In genomic region chr6:159726918-159727716, GRCh38 we compare ENCODE assay signal across 8 cellular contexts. TPM values are rescaled to one million over a fixed set of nuclear protein-coding genes. Genes with fewer than 3 reads are reported as not detected.
DNase-seq lines count a peak whose midpoint lies in the region; ATAC-seq, FAIRE-seq and TF ChIP-seq lines count a peak whose summit lies in the region.

WTAP (plus strand) TSS chr6:159727506; CDS start chr6:159736266, 8,760 bp downstream.

- H3K4me1 ChIP-seq in astrocyte (ENCODE audit: insufficient read depth, low read length) (peaks cover 13% of the 10 kb centered on the region), hepatocyte (ENCODE audit: insufficient read depth) (peaks cover 12% of the 10 kb centered on the region), aorta (ENCODE audit: control insufficient read depth in 1 of 2, insufficient read depth in 2 of 2, low read length in 2 of 2) (peaks cover 0 to 2% of the 10 kb centered on the region in 2 donors)

- H3K79me2 ChIP-seq in astrocyte (ENCODE audit: insufficient read depth, low read length) (peaks cover 96% of the 10 kb centered on the region), hepatocyte (peaks cover 88% of the 10 kb centered on the region)

- peak within 1 kb of the TSS; percentile 98 for H3K4me2 ChIP-seq in astrocyte (ENCODE audit: low read length)
- peak within 1 kb of the TSS; percentile 92 for H3K4me2 ChIP-seq in hepatocyte

- DNase-seq in NCI-H2029 (lab: John Stamatoyannopoulos, UW) (peak; percentile 94), T-helper 22 cell (ENCODE audit: low read depth) (peak; percentile 96), astrocyte (ENCODE audit: low read depth) (peak; percentile 95), hepatocyte (ENCODE audit: low spot score) (peak; percentile 98), renal cortical epithelial cell (ENCODE audit: low read depth) (peak; percentile 84), aorta (peak; percentile 97 to 98)

- H3K9ac ChIP-seq in astrocyte (ENCODE audit: low read length) = peak within 1 kb of the TSS; percentile 98

- H2AFZ ChIP-seq in astrocyte (ENCODE audit: low read depth, low read length) = peak within 1 kb of the TSS; percentile 95
- peak within 1 kb of the TSS; percentile 84 for H2AFZ ChIP-seq in hepatocyte

- peaks cover 2% of the 10 kb centered on the region for H3K9me3 Mint-ChIP-seq in astrocyte (ENCODE audit: unreplicated experiment)

- peaks cover 11% of the 10 kb centered on the region for H3K4me1 Mint-ChIP-seq in astrocyte (ENCODE audit: low read depth, unreplicated experiment)

- H3K27me3 Mint-ChIP-seq in astrocyte (ENCODE audit: low read depth, unreplicated experiment) = no peaks in the 10 kb centered on the region

- no peaks in the 10 kb centered on the region for H3K27me3 ChIP-seq in astrocyte (ENCODE audit: insufficient read depth, low read length)
- H3K27me3 ChIP-seq in hepatocyte = no peaks in the 10 kb centered on the region
- no peaks in the 10 kb centered on the region for H3K27me3 ChIP-seq in aorta (ENCODE audit: control insufficient read depth in 1 of 2, insufficient read depth in 2 of 2, low read length in 1 of 2)

- H3K27ac Mint-ChIP-seq in astrocyte (ENCODE audit: unreplicated experiment) = peak within 1 kb of the TSS; percentile 96

- TF ChIP-seq CTCF in astrocyte (IDR thresholded peaks at IDR 0.05; ENCODE audit: insufficient read depth, low read depth, low read length) = no peak
- no peak for TF ChIP-seq CTCF in hepatocyte (IDR thresholded peaks at IDR 0.05; ENCODE audit: poor library complexity)

- peak; percentile 43 for FAIRE-seq in astrocyte (lab: Jason Lieb, UNC)

- ATAC-seq in GM18508 (IDR thresholded peaks at IDR 0.05; ENCODE audit: insufficient read depth, unreplicated experiment) (peak; percentile 58), HG02981 (IDR thresholded peaks at IDR 0.05; ENCODE audit: unreplicated experiment) (peak; percentile 76), aorta (ENCODE audit: low FRiP score) (peak; percentile 96)

- intact Hi-C loops in aorta (cut with DNase I) = loop anchor here (1.0 to 5.0 kb wide), 4 partner anchors 34 to 62 kb away; partner anchors contain the start of genes SOD2 (in 2 of the 2), ACAT2 (in 1 of the 2) and TCP1 (in 1 of the 2)

- H3K27ac ChIP-seq in astrocyte (ENCODE audit: low read depth, low read length) (peak within 1 kb of the TSS; percentile 99), hepatocyte (peak within 1 kb of the TSS; percentile 100), aorta (ENCODE audit: low read depth in 1 of 2, low read length in 2 of 2) (peak within 1 kb of the TSS; percentile 93 to 97)

- H3K9me2 ChIP-seq in hepatocyte (replicated peaks; ENCODE audit: insufficient read depth) = no peaks in the 10 kb centered on the region

- H3K9me3 ChIP-seq in astrocyte (ENCODE audit: insufficient read depth, low read depth, low read length) = no peaks in the 10 kb centered on the region
- H3K9me3 ChIP-seq in hepatocyte (ENCODE audit: low read depth) = no peaks in the 10 kb centered on the region
- H3K9me3 ChIP-seq in aorta (ENCODE audit: control insufficient read depth, low read length) = no peaks in the 10 kb centered on the region

- no peaks in the 10 kb centered on the region for H3K36me3 ChIP-seq in astrocyte (ENCODE audit: insufficient read depth, low read length)
- no peaks in the 10 kb centered on the region for H3K36me3 ChIP-seq in hepatocyte (replicated peaks; ENCODE audit: insufficient read depth, low read depth)
- H3K36me3 ChIP-seq in aorta (ENCODE audit: control insufficient read depth in 1 of 2, insufficient read depth in 2 of 2, low read length in 1 of 2) = no peaks in the 10 kb centered on the region

- H4K20me1 ChIP-seq in astrocyte (ENCODE audit: insufficient read depth, low read length) (peaks cover 57% of the 10 kb centered on the region), hepatocyte (ENCODE audit: insufficient read depth, poor library complexity, severe bottlenecking) (peaks cover 41% of the 10 kb centered on the region)

- WGBS in hepatocyte (ENCODE audit: low lambda C conversion rate, missing lambda C conversion rate) = 1% methylated on average over 54 of the region's 93 CpGs
- 0% methylated on average over 68 to 93 of the region's 93 CpGs for WGBS in aorta, 2 donors

- H3K36me3 Mint-ChIP-seq in astrocyte (ENCODE audit: low read depth, unreplicated experiment) = peaks cover 2% of the 10 kb centered on the region

- peak within 1 kb of the TSS; percentile 95 for H3K4me3 Mint-ChIP-seq in astrocyte (ENCODE audit: unreplicated experiment)

- H3K4me3 ChIP-seq in astrocyte (ENCODE audit: insufficient read depth, low read depth, low read length) (peak within 1 kb of the TSS; percentile 86), hepatocyte (peak within 1 kb of the TSS; percentile 97), aorta (ENCODE audit: low read length in 2 of 2) (peak within 1 kb of the TSS; percentile 80 to 81)

RNA-seq across cellular contexts. Expression of gene WTAP, which starts in this region (rescaled TPM):
- total RNA-seq in astrocyte = 84.7 and 93.8 TPM in 2 replicates
- 94.8 and 101 TPM in 2 replicates for total RNA-seq in hepatocyte
- polyA plus RNA-seq in hepatocyte = 84.6 and 88.1 TPM in 2 replicates
- total RNA-seq in renal cortical epithelial cell = 135 and 146 TPM in 2 replicates
- 10 to 100 TPM; 91.7 to 94.7 TPM for total RNA-seq in aorta
- 10 to 100 TPM; 67.7 to 83.8 TPM for polyA plus RNA-seq in aorta

Comparison
In these comparisons a context has a peak if more than half of its experiments do, and no peak if none do; other contexts are left out.
1. Peak in every context shown above with its lines: DNase-seq, ATAC-seq, H3K4me3 ChIP-seq and H3K27ac ChIP-seq.